In genomic region chr19:4889034-4889825, GRCh38 we compare ENCODE assay signal across 1 cellular context.
TF ChIP-seq lines count a peak whose summit lies in the region.

No MANE protein-coding gene starts in this region.

TF ChIP-seq in K562, 482 proteins besides CTCF, POLR2A, EP300 and RAD21 (continued from another document):
- TF ChIP-seq POLR2AphosphoS2 (IDR thresholded peaks at IDR 0.05; ENCODE audit: low read length) (no peak), FOXA1 (IDR thresholded peaks at IDR 0.05; ENCODE audit: borderline replicate concordance) (no peak), ZNF431 (CRISPR knock-in tag; IDR thresholded peaks at IDR 0.05) (no peak), ZBTB33 (CRISPR knock-in tag; IDR thresholded peaks at IDR 0.05) (no peak), E2F4 (CRISPR knock-in tag; IDR thresholded peaks at IDR 0.05; ENCODE audit: low read depth) (no peak), HLTF (IDR thresholded peaks at IDR 0.05) (0 out of 2 replicates have a peak, but pooled peaks have one; percentile 42), ZNF512 (tag; IDR thresholded peaks at IDR 0.05) (no peak), ZNF398 (CRISPR knock-in tag; IDR thresholded peaks at IDR 0.05) (no peak), MLLT1 (IDR thresholded peaks at IDR 0.05) (no peak), RBFOX2 (IDR thresholded peaks at IDR 0.05; ENCODE audit: low read depth, low read length) (no peak), EGR1 (conservative IDR thresholded peaks at IDR 0.05) (peak; percentile 64), SMARCB1 (IDR thresholded peaks at IDR 0.05; ENCODE audit: insufficient read length, low read depth) (no peak), RBM22 (IDR thresholded peaks at IDR 0.05; ENCODE audit: low read depth, low read length, poor library complexity, severe bottlenecking) (no peak), ZNF57 (CRISPR knock-in tag; IDR thresholded peaks at IDR 0.05) (no peak), HMG20A (CRISPR knock-in tag; conservative IDR thresholded peaks at IDR 0.05) (no peak), ZNF280A (IDR thresholded peaks at IDR 0.05; ENCODE audit: low read depth, partially characterized antibody) (no peak), ZNF589 (CRISPR knock-in tag; IDR thresholded peaks at IDR 0.05; ENCODE audit: low read depth) (no peak)
